23 cellular contexts compared by ENCODE assay signal in the genomic region with DNA sequence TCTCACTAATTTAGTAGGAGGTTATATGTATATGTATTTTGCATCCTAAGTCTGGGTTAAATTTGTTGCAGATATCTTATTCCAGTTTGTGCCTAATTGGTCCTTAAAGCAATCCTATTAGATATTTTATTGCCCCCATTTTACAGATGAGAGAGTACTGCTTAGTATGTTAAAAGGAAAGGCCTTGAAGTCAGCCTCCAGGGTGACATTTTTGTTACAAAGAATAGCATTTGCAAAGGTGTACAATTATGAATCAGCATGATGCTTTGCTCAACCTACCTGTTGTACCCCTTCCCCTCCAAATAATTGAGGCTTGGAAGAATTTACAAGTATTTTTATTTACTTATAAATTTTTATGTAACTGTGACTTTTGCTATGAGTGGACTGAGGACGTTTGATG. TPM values are rescaled to one million over a fixed set of nuclear protein-coding genes. Genes with fewer than 3 reads are reported as not detected.
DNase-seq lines count a peak whose midpoint lies in the region; ATAC-seq, FAIRE-seq and TF ChIP-seq lines count a peak whose summit lies in the region.
"Had no signal": no experiment of that assay in that cellular context is flagged by ENCODE, and none has a peak within 500 bp of the region (broad histone marks: within the 10 kb centered on the region; RNA-seq: fewer than 3 reads in every experiment).

No MANE protein-coding gene starts in this region.

- H2AFZ ChIP-seq in GM12878 (ENCODE audit: control insufficient read depth, low read depth, low read length), result no peak overlapping the region
- no peak overlapping the region for H2AFZ ChIP-seq in trophoblast cell (ENCODE audit: insufficient read depth, low read length, poor library complexity)

- no peak overlapping the region for H2BK120ac ChIP-seq in trophoblast cell (ENCODE audit: insufficient read depth, low read length, poor library complexity)

- H3K4me3 Mint-ChIP-seq in T-helper 1 cell treated with Interleukin-12 subunit alpha and Interleukin-12 subunit beta and Interleukin-4 antibody, amounts not matched to agents 30 μg/mL and 1 μg/mL, for 36 hours, result no peak overlapping the region
- H3K4me3 Mint-ChIP-seq: H9, nephron had no signal

- TF ChIP-seq CTCF in GM12878 (IDR thresholded peaks at IDR 0.05 in 2 of 3, conservative IDR thresholded peaks at IDR 0.05 in 1 of 3; ENCODE audit: control insufficient read depth in 2 of 3, extremely low read depth in 1 of 3, insufficient read depth in 1 of 3, low read depth in 3 of 3, low read length in 3 of 3), result no peak

- H3K23ac ChIP-seq in trophoblast cell (ENCODE audit: low read length), result no peak overlapping the region

- H3K79me1 ChIP-seq in trophoblast cell (ENCODE audit: low read length), result no peaks in the 10 kb centered on the region

- DNase-seq in T-helper 1 cell (no peak), GM12892 (ENCODE audit: insufficient read length) (no peak), GM12878 (ENCODE audit: low read depth, low spot score) (no peak), trophoblast cell (peak in 1 of 2 donors; percentile 53), DMS 273 (lab: John Stamatoyannopoulos, UW; ENCODE audit: unreplicated experiment) (no peak), NCI-H2081 treated with DMSO at 0.1 percent for 48 hours (lab: John Stamatoyannopoulos, UW) (no peak)
- DNase-seq: activated gamma-delta T cell treated with Interleukin-2 at 50 U/mL for 16 hours; DMS53; glutamatergic neuron; H9; NCI-H1105; NCI-H1930; NCI-H526; ovary; stimulated activated CD4-positive, alpha-beta T cell treated with anti-CD3 and anti-CD28 coated beads, Interleukin-2, amount 100 ng/mL, for 24 hours; stomach had no signal

- no peak for TF ChIP-seq RAD21 in GM12878 (IDR thresholded peaks at IDR 0.05; ENCODE audit: insufficient read depth, low read depth, low read length)

- no peak overlapping the region for H3K18ac ChIP-seq in trophoblast cell (ENCODE audit: low read length)

- H3K36me3 ChIP-seq in GM12878 (ENCODE audit: control insufficient read depth in 2 of 2, insufficient read depth in 2 of 2, low read length in 1 of 2) (peaks cover 0 to 7% of the 10 kb centered on the region in 2 experiments; a peak in 2 of 4 replicates), trophoblast cell (ENCODE audit: control insufficient read depth in 1 of 2, insufficient read depth in 2 of 2, low read length in 2 of 2) (peaks cover 0 to 2% of the 10 kb centered on the region in 2 experiments)
- H3K36me3 ChIP-seq: ovary, stomach had no signal

- H4K91ac ChIP-seq in trophoblast cell (ENCODE audit: low read depth, low read length), result no peak overlapping the region

- no peaks in the 10 kb centered on the region; the same call in 1 of the 2 replicates for H4K20me1 ChIP-seq in GM12878 (ENCODE audit: control insufficient read depth, insufficient read depth)

- H4K8ac ChIP-seq in trophoblast cell (ENCODE audit: low read depth, low read length), result no peak overlapping the region

- H3K27ac Mint-ChIP-seq in T-helper 1 cell treated with Interleukin-12 subunit alpha and Interleukin-12 subunit beta and Interleukin-4 antibody, amounts not matched to agents 30 μg/mL and 1 μg/mL, for 36 hours, result peak overlapping the region; percentile 42

- H3K9me3 ChIP-seq in GM12878 (replicated peaks; ENCODE audit: control insufficient read depth, insufficient read depth, low read length) (peaks cover 6% of the 10 kb centered on the region), trophoblast cell (ENCODE audit: insufficient read depth, low read depth, low read length) (no peaks in the 10 kb centered on the region)
- H3K9me3 ChIP-seq: ovary, stomach, upper lobe of left lung had no signal

- H3K4ac ChIP-seq in trophoblast cell (ENCODE audit: low read depth, low read length), result peak overlapping the region; percentile 27

- BruUV-seq in GM12878 (replicated peaks; lab: Mats Ljungman, UMichigan), result no TSS peak

- CTCF ChIA-PET in GM12878 (lab: Yijun Ruan, JAX), result interaction anchor here (0.9 to 2.2 kb wide), 5 partner anchors 10 to 34 kb away, joined by 3 to 9 read pairs (median 4); no protein-coding TSS in a partner anchor

- H2BK12ac ChIP-seq in trophoblast cell (ENCODE audit: low read length), result no peak overlapping the region

- ATAC-seq in GM12878 (peak; percentile 15; the same call in 1 of the 3 replicates), HG02852 (IDR thresholded peaks at IDR 0.05; ENCODE audit: unreplicated experiment) (no peak)

- no peak for TF ChIP-seq POLR2A in GM12892 (IDR thresholded peaks at IDR 0.05; ENCODE audit: low read depth, low read length)
- no peak for TF ChIP-seq POLR2A in GM12878 (IDR thresholded peaks at IDR 0.05; ENCODE audit: low read depth, low read length)

- no peak overlapping the region for H3K4me3 ChIP-seq in GM12878
- no peak overlapping the region for H3K4me3 ChIP-seq in trophoblast cell (ENCODE audit: low read depth, low read length)
- H3K4me3 ChIP-seq: ovary, stomach, upper lobe of left lung had no signal

- H3K27ac ChIP-seq in GM12878 (ENCODE audit: control insufficient read depth, insufficient read depth), result no peak overlapping the region
- H3K27ac ChIP-seq in trophoblast cell (ENCODE audit: low read depth, low read length), result no peak overlapping the region
- H3K27ac ChIP-seq: 22Rv1, ovary, stomach had no signal

- RAD21 ChIA-PET in GM12878 (lab: Charles Lee; ENCODE audit: unreplicated experiment), result interaction anchor here (1.8 kb wide), 1 partner anchor 14 kb away, joined by 26 read pairs; the partner anchor contains the start of gene STT3B

- H2BK5ac ChIP-seq in trophoblast cell (ENCODE audit: low read depth, low read length, poor library complexity), result no peak overlapping the region

- FAIRE-seq in GM12892 (lab: Jason Lieb, UNC) (peak; percentile 53), GM12878 (lab: Jason Lieb, UNC) (no peak)
- FAIRE-seq: RCC 7860, TTC549 had no signal

- H3K4me1 ChIP-seq in GM12878 (ENCODE audit: control insufficient read depth, insufficient read depth, low read length) (no peaks in the 10 kb centered on the region), trophoblast cell (ENCODE audit: control insufficient read depth in 1 of 2, insufficient read depth in 2 of 2, low read length in 2 of 2) (peaks cover 3% of the 10 kb centered on the region in 2 experiments)

- SMC1A ChIA-PET in GM12878 (lab: Charles Lee; ENCODE audit: uncharacterized antibody, unreplicated experiment), result interaction anchor here (0.8 to 2.1 kb wide), 11 partner anchors 8 to 302 kb away, joined by 3 to 24 read pairs (median 4); no protein-coding TSS in a partner anchor

- H3K4me2 ChIP-seq in GM12878 (ENCODE audit: control insufficient read depth, insufficient read depth) (no peak overlapping the region), trophoblast cell (ENCODE audit: low read length) (no peak overlapping the region)

- H4K12ac ChIP-seq in trophoblast cell (ENCODE audit: low read depth, low read length), result no peak overlapping the region

- no peak overlapping the region for H3K9ac ChIP-seq in GM12878 (ENCODE audit: control insufficient read depth, insufficient read depth, low read length)
- H3K9ac ChIP-seq in trophoblast cell (ENCODE audit: low read length), result no peak overlapping the region

- H3K27me3 Mint-ChIP-seq in T-helper 1 cell treated with Interleukin-12 subunit alpha and Interleukin-12 subunit beta and Interleukin-4 antibody, amounts not matched to agents 30 μg/mL and 1 μg/mL, for 36 hours (ENCODE audit: low read depth), result no peaks in the 10 kb centered on the region

- H3K79me2 ChIP-seq in GM12878 (ENCODE audit: control insufficient read depth, insufficient read depth, low read length), result peaks cover 97% of the 10 kb centered on the region
- peaks cover under 1% of the 10 kb centered on the region for H3K79me2 ChIP-seq in trophoblast cell (ENCODE audit: control insufficient read depth, insufficient read depth, low read length, poor library complexity)

- peaks cover 12% of the 10 kb centered on the region for H3K36me3 Mint-ChIP-seq in T-helper 1 cell treated with Interleukin-12 subunit alpha and Interleukin-12 subunit beta and Interleukin-4 antibody, amounts not matched to agents 30 μg/mL and 1 μg/mL, for 36 hours (ENCODE audit: low read depth)

- H3K27me3 ChIP-seq in GM12878 (replicated peaks in 1 of 2; ENCODE audit: control insufficient read depth in 2 of 2, insufficient read depth in 2 of 2, low read length in 1 of 2), result no peaks in the 10 kb centered on the region
- no peaks in the 10 kb centered on the region for H3K27me3 ChIP-seq in trophoblast cell (ENCODE audit: insufficient read depth, low read length)
- H3K27me3 ChIP-seq: ovary, stomach, upper lobe of left lung had no signal

- TF ChIP-seq EP300 in GM12878 (IDR thresholded peaks at IDR 0.05; ENCODE audit: borderline replicate concordance in 1 of 2, control insufficient read depth in 1 of 2, low read depth in 2 of 2, low read length in 2 of 2), result no peak

- in situ Hi-C loops in GM12878 (cut with MboI), result no loop called here

- 4% methylated on average over 1 of the region's 1 CpG for WGBS in GM12878 (ENCODE audit: insufficient coverage, insufficient replicate concordance, low lambda C conversion rate, missing lambda C conversion rate)
- WGBS in trophoblast cell (ENCODE audit: extremely low coverage, insufficient coverage, insufficient read length), result no CpG with 5 or more reads among the region's 1 CpG

- H3K4me1 Mint-ChIP-seq in T-helper 1 cell treated with Interleukin-12 subunit alpha and Interleukin-12 subunit beta and Interleukin-4 antibody, amounts not matched to agents 30 μg/mL and 1 μg/mL, for 36 hours (ENCODE audit: low read depth), result peaks cover 60% of the 10 kb centered on the region

- POLR2A ChIA-PET in GM12878 (lab: Charles Lee), result interaction anchor here (0.9 to 2.2 kb wide), 5 partner anchors 11 to 306 kb away, joined by 3 to 15 read pairs (median 8); partner anchors contain the start of gene STT3B

- no peaks in the 10 kb centered on the region for H3K9me3 Mint-ChIP-seq in T-helper 1 cell treated with Interleukin-12 subunit alpha and Interleukin-12 subunit beta and Interleukin-4 antibody, amounts not matched to agents 30 μg/mL and 1 μg/mL, for 36 hours
- H3K9me3 Mint-ChIP-seq: H9, nephron had no signal

- H3K14ac ChIP-seq in trophoblast cell (ENCODE audit: low read length), result no peak overlapping the region

- intact Hi-C loops in GM12878 (cut with micrococcal nuclease; ENCODE audit: unreplicated experiment), result no loop called here

- H2AK5ac ChIP-seq in trophoblast cell (ENCODE audit: low read length), result no peak overlapping the region

RNA-seq across cellular contexts. Expression of gene STT3B, which starts 14.0 kb away (rescaled TPM):
- polyA plus RNA-seq in GM12892 (2012; ENCODE audit: missing spikeins), result 71.6 TPM
- total RNA-seq in GM12878 (2013; cell fraction: nucleolus; rRNA removed), result 279 and 287 TPM in 2 replicates
- 93.5 and 99.7 TPM in 2 replicates for total RNA-seq in GM12878 (2014; rRNA removed)
- 125 and 135 TPM in 2 replicates for total RNA-seq in GM12878 (2014; rRNA removed; fragmentation: Illumina TruSeq; extraction: Trizol)
- 83.9 and 87.3 TPM in 2 replicates for total RNA-seq in GM12878 (2021)
- 51.0 TPM for polyA plus RNA-seq in GM12878 (2011; ENCODE audit: low read depth)
- 208 and 308 TPM in 2 replicates for polyA plus RNA-seq in GM12878 (2011; rRNA removed)
- polyA plus RNA-seq in GM12878 (2011; cell fraction: cytosol; rRNA removed), result 76.6 and 78.3 TPM in 2 replicates
- polyA plus RNA-seq in GM12878 (2011; cell fraction: nucleus; rRNA removed), result 99.2 and 113 TPM in 2 replicates
- polyA plus RNA-seq in GM12878 (2012), result 73.1 and 105 TPM in 2 replicates
- polyA plus RNA-seq in GM12878 (2014; fragmentation: Illumina TruSeq; extraction: Trizol), result 80.0 and 89.8 TPM in 2 replicates
- 10 to 100 TPM; 19.9 to 29.3 TPM for polyA plus RNA-seq in GM12878 (2014; fragmentation: Nextera tagmentation; extraction: Ambion mirVana)
- polyA plus RNA-seq in GM12878 (2014; rRNA removed), result 55.9 and 71.1 TPM in 2 replicates
- polyA plus RNA-seq in GM12878 (2016; fragmentation: Nextera tagmentation; extraction: Ambion mirVana), result 10 to 100 TPM; 29.9 to 79.2 TPM
- 213 and 270 TPM in 2 replicates for polyA minus RNA-seq in GM12878 (2011; rRNA and poly(A)+ RNA removed)
- 78.4 and 86.4 TPM in 2 replicates for polyA minus RNA-seq in GM12878 (2011; cell fraction: cytosol; rRNA and poly(A)+ RNA removed)
- polyA minus RNA-seq in GM12878 (2011; cell fraction: nucleus; rRNA and poly(A)+ RNA removed), result 110 and 166 TPM in 2 replicates
- 277 and 288 TPM in 2 replicates for polyA plus RNA-seq in trophoblast cell (2013)
